In genomic region chr15:60359738-60360137, GRCh38 we compare ENCODE assay signal across 8 cellular contexts. TPM values are rescaled to one million over a fixed set of nuclear protein-coding genes. Genes with fewer than 3 reads are reported as not detected.
A peak's percentile ranks its signal among the peaks of the same experiment; 100 is the strongest.
DNase-seq lines count a peak whose midpoint lies in the region; ATAC-seq and TF ChIP-seq lines count a peak whose summit lies in the region.
"Not testable (repeated sequence)": the region's sequence is repeated elsewhere in the genome, so short reads cannot be mapped to it uniquely, and the experiment has no call there.

No MANE protein-coding gene starts in this region.

- not testable (repeated sequence) for H3K27ac ChIP-seq in SJCRH30; endodermal cell (ENCODE audit: low read depth, low read length)
- H3K27ac ChIP-seq in spleen: peak overlapping the region in 3 of 8 donors; percentile 53 to 67 (median 59)

- H3K36me3 Mint-ChIP-seq in endodermal cell (ENCODE audit: low read depth): peaks cover 72% of the 10 kb centered on the region

- not testable (repeated sequence) for H3K4me3 Mint-ChIP-seq in endodermal cell

- H3K9me3 Mint-ChIP-seq in endodermal cell: not testable (repeated sequence)

- not testable (repeated sequence) for H3K4me3 ChIP-seq in AG09309 (ENCODE audit: control insufficient read depth, low read depth, low read length); endodermal cell (ENCODE audit: low read length); spleen
- peak overlapping the region; percentile 38 for H3K4me3 ChIP-seq in SJCRH30

- not testable (repeated sequence) for DNase-seq in AG09309 (ENCODE audit: low read depth); spleen
- peak; percentile 75 for DNase-seq in NCI-H1694 (lab: John Stamatoyannopoulos, UW)
- DNase-seq in SJCRH30: peak; percentile 50 to 82
- peak; percentile 50 to 57 for DNase-seq in activated T-cell treated with anti-CD3 and anti-CD28 coated beads, Interleukin-2, amount 50 U/mL, for 48 hours
- DNase-seq in endodermal cell: peak; percentile 68
- DNase-seq in left lobe of liver (ENCODE audit: low spot score): peak; percentile 48

- H3K36me3 ChIP-seq in SJCRH30 (peaks cover 56% of the 10 kb centered on the region), endodermal cell (ENCODE audit: control insufficient read depth, insufficient read depth, low read length) (peaks cover 95% of the 10 kb centered on the region), spleen (peaks cover 0 to 100% (median 45%) of the 10 kb centered on the region in 6 donors)

- TF ChIP-seq CTCF in AG09309 (IDR thresholded peaks at IDR 0.05; ENCODE audit: control insufficient read depth, insufficient read depth, low read depth, low read length, missing control alignments): peak; percentile 51
- peak; percentile 86 for TF ChIP-seq CTCF in endodermal cell (conservative IDR thresholded peaks at IDR 0.05)
- peak; percentile 41 to 84 (median 75) for TF ChIP-seq CTCF in spleen (IDR thresholded peaks at IDR 0.05 in 8 of 11, conservative IDR thresholded peaks at IDR 0.05 in 3 of 11)

- not testable (repeated sequence) for TF ChIP-seq POLR2A in spleen (IDR thresholded peaks at IDR 0.05)

- H3K4me1 ChIP-seq in SJCRH30 (peaks cover 20% of the 10 kb centered on the region), endodermal cell (ENCODE audit: control insufficient read depth, insufficient read depth, low read length) (peaks cover 28% of the 10 kb centered on the region), spleen (peaks cover 18 to 61% (median 37%) of the 10 kb centered on the region in 6 donors)

- H3K27me3 ChIP-seq in SJCRH30; endodermal cell (ENCODE audit: control insufficient read depth, insufficient read depth, low read length, poor library complexity, severe bottlenecking); spleen (replicated peaks in 1 of 7): not testable (repeated sequence)

- H3K4me1 Mint-ChIP-seq in endodermal cell: peaks cover 35% of the 10 kb centered on the region

- intact Hi-C loops in spleen (cut with DNase I; ENCODE audit: low total_unique reads): loop anchor here (5.0 kb wide), 2 partner anchors 78 to 168 kb away; no protein-coding TSS in a partner anchor

- not testable (repeated sequence) for H3K27ac Mint-ChIP-seq in endodermal cell

- H3K9ac ChIP-seq in endodermal cell (ENCODE audit: extremely low read depth, low read length, poor library complexity, severe bottlenecking): not testable (repeated sequence)

- WGBS in endodermal cell (ENCODE audit: insufficient coverage in 1 of 2, insufficient read length in 1 of 2), 2 experiments: 89 to 91% methylated on average over 3 to 10 of the region's 10 CpGs
- 58 to 67% (median 63%) methylated on average over 10 of the region's 10 CpGs for WGBS in spleen, 5 donors

- peak; percentile 42 for ATAC-seq in GM18868 (IDR thresholded peaks at IDR 0.05; ENCODE audit: unreplicated experiment)
- ATAC-seq in left lobe of liver: peak; percentile 90

- H3K27me3 Mint-ChIP-seq in endodermal cell (ENCODE audit: insufficient read depth): peaks cover 12% of the 10 kb centered on the region

- not testable (repeated sequence) for H3K9me3 ChIP-seq in SJCRH30 (replicated peaks); endodermal cell (ENCODE audit: control insufficient read depth, low read length); spleen

RNA-seq across cellular contexts. Expression of gene ANXA2, which starts 38.0 kb away (rescaled TPM):
- total RNA-seq in SJCRH30 (2014; rRNA removed; shearing (Covaris generic)): 236 and 243 TPM in 2 replicates
- total RNA-seq in endodermal cell (100 to 1,000 TPM; 355 to 392 TPM), left lobe of liver (61.3 TPM), spleen (100 to 1,000 TPM; 191 to 397 (median 338) TPM)
- polyA plus RNA-seq in endodermal cell (2013, experiment 1 of 2): 280 TPM
- 311 TPM for polyA plus RNA-seq in endodermal cell (2013, experiment 2 of 2)
- 100 to 1,000 TPM; 163 to 437 (median 230) TPM for polyA plus RNA-seq in spleen
